Comparison of ENCODE assay signal across 11 cellular contexts in the genomic region with DNA sequence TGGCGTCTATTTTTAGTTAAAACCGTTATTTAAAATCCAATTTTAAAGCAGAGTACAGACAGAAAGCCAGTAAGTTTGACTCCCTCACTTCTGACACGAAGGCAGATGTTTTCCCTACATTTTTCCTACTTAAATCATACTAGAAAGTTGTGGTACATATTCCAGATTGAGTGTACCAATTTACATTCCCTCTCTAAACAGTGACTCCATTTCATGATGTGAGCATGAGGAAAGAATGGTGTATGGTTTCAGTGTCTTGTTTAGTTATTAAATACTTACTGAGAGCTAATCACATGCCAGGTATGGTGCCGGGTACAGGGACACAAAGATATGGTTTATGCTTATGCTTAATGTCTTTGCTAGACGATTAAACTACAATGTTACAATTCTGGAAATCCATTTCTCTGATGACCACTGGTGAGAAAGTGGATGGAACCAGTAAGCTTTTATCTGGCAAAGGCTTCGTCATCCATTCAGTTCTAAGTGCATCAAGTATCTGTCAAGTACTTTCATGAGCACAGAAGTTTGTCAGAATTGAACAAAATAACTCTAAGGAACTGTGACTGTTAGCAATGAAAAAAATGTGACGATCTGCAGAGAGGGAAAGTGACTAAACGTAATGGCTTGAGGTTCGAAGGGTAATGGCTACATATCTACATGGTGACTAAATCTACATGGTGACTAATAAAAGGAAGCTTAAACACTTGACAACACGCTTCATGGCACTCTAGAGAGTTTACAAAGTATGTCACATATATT. TPM values are rescaled to one million over a fixed set of nuclear protein-coding genes. Genes with fewer than 3 reads are reported as not detected.
DNase-seq lines count a peak whose midpoint lies in the region; ATAC-seq and TF ChIP-seq lines count a peak whose summit lies in the region.
"Had no signal": no experiment of that assay in that cellular context is flagged by ENCODE, and none has a peak within 500 bp of the region (broad histone marks: within the 10 kb centered on the region; RNA-seq: fewer than 3 reads in every experiment).

No MANE protein-coding gene starts in this region.

- CTCF ChIA-PET in MCF 10A (lab: Yijun Ruan, JAX) = interaction anchor here (0.9 to 1.5 kb wide), 3 partner anchors 10 to 286 kb away, joined by 3 read pairs; no protein-coding TSS in a partner anchor

- DNase-seq in MCF 10A (ENCODE audit: unreplicated experiment) (peak; percentile 50), breast epithelium (ENCODE audit: low spot score in 2 of 2) (no peak), SJSA1 (ENCODE audit: low read depth in 1 of 2, low spot score in 2 of 2) (peak; percentile 47 to 78), foreskin keratinocyte (peak; percentile 68 to 85), transverse colon (no peak), germinal center (ENCODE audit: low spot score) (no peak), OCI-M1 (lab: John Stamatoyannopoulos, UW) (no peak)
- DNase-seq: activated CD4-positive, alpha-beta T cell treated with anti-CD3 and anti-CD28 coated beads for 48 hours; CD4-positive, CD25-positive, alpha-beta regulatory T cell; NCI-H446 had no signal

- H3K27ac Mint-ChIP-seq in MCF 10A (ENCODE audit: low read depth, unreplicated experiment) = peak overlapping the region; percentile 58
- H3K27ac Mint-ChIP-seq: CD4-positive, CD25-positive, alpha-beta regulatory T cell had no signal

- TF ChIP-seq POLR2A in breast epithelium (IDR thresholded peaks at IDR 0.05) (no peak), transverse colon (IDR thresholded peaks at IDR 0.05) (no peak)

- no peak for TF ChIP-seq EP300 in transverse colon (IDR thresholded peaks at IDR 0.05; ENCODE audit: low read depth)

- no peaks in the 10 kb centered on the region for H3K36me3 ChIP-seq in breast epithelium
- H3K36me3 ChIP-seq in SJSA1 = no peaks in the 10 kb centered on the region
- no peaks in the 10 kb centered on the region for H3K36me3 ChIP-seq in transverse colon

- in situ Hi-C loops in transverse colon (cut with MboI; ENCODE audit: low pct_ligation_motif_present in 1 of 4, low pct_unique_long_range_greater_than_20kb in 1 of 4, low sequenced_read_pairs in 3 of 4) = no loop called here

- POLR2A ChIA-PET in MCF 10A (lab: Yijun Ruan, JAX) = interaction anchor here (0.9 to 4.2 kb wide), 5 partner anchors 9 to 26 kb away, joined by 3 to 21 read pairs (median 12); partner anchors contain the start of gene MAP4K3

- H3K9me3 Mint-ChIP-seq in MCF 10A (ENCODE audit: unreplicated experiment) = no peaks in the 10 kb centered on the region
- H3K9me3 Mint-ChIP-seq: CD4-positive, CD25-positive, alpha-beta regulatory T cell had no signal

- H3K27ac ChIP-seq in breast epithelium (no peak overlapping the region), SJSA1 (peak overlapping the region; percentile 64), foreskin keratinocyte (peak overlapping the region; percentile 15), transverse colon (peak overlapping the region in 3 of 4 donors; percentile 5 to 26 (median 7))

- H3K9me3 ChIP-seq in breast epithelium (no peaks in the 10 kb centered on the region), SJSA1 (replicated peaks) (no peaks in the 10 kb centered on the region), transverse colon (no peaks in the 10 kb centered on the region)

- WGBS in transverse colon (ENCODE audit: low coverage in 1 of 2), 2 donors = 59 to 66% methylated on average over 10 of the region's 10 CpGs

- TF ChIP-seq CTCF in MCF 10A (IDR thresholded peaks at IDR 0.05; ENCODE audit: unreplicated experiment) (no peak), breast epithelium (IDR thresholded peaks at IDR 0.05) (no peak), foreskin keratinocyte (conservative IDR thresholded peaks at IDR 0.05) (no peak), transverse colon (IDR thresholded peaks at IDR 0.05) (no peak)

- no TSS peak for BruUV-seq in MCF 10A (replicated peaks; lab: Mats Ljungman, UMichigan)

- H3K4me1 ChIP-seq in breast epithelium (peaks cover 0 to 6% of the 10 kb centered on the region in 2 donors), SJSA1 (replicated peaks) (peaks cover 45% of the 10 kb centered on the region), foreskin keratinocyte (peaks cover 13% of the 10 kb centered on the region), transverse colon (peaks cover 8 to 78% (median 27%) of the 10 kb centered on the region in 4 donors)

- peaks cover 38% of the 10 kb centered on the region for H3K4me1 Mint-ChIP-seq in MCF 10A (ENCODE audit: insufficient read depth, unreplicated experiment)

- ATAC-seq in foreskin keratinocyte (peak; percentile 95), HG02852 (IDR thresholded peaks at IDR 0.05; ENCODE audit: unreplicated experiment) (no peak)

- intact Hi-C loops in MCF 10A (cut with micrococcal nuclease) = no loop called here
- intact Hi-C loops in breast epithelium (cut with DNase I; ENCODE audit: low total_unique reads) = no loop called here
- intact Hi-C loops in transverse colon (cut with DNase I; ENCODE audit: low total_unique reads) = no loop called here

- H3K4me3 ChIP-seq in breast epithelium = no peak overlapping the region
- H3K4me3 ChIP-seq in SJSA1 = no peak overlapping the region
- H3K4me3 ChIP-seq in transverse colon = no peak overlapping the region

- no peaks in the 10 kb centered on the region for H3K27me3 ChIP-seq in breast epithelium
- H3K27me3 ChIP-seq in SJSA1 (replicated peaks) = no peaks in the 10 kb centered on the region
- H3K27me3 ChIP-seq in foreskin keratinocyte = no peaks in the 10 kb centered on the region
- no peaks in the 10 kb centered on the region for H3K27me3 ChIP-seq in transverse colon

- no peaks in the 10 kb centered on the region for H3K27me3 Mint-ChIP-seq in MCF 10A (ENCODE audit: insufficient read depth, unreplicated experiment)
- H3K27me3 Mint-ChIP-seq: CD4-positive, CD25-positive, alpha-beta regulatory T cell had no signal

- peaks cover 5% of the 10 kb centered on the region for H3K36me3 Mint-ChIP-seq in MCF 10A (ENCODE audit: insufficient read depth, unreplicated experiment)
- H3K36me3 Mint-ChIP-seq: CD4-positive, CD25-positive, alpha-beta regulatory T cell had no signal

- peak overlapping the region; percentile 55 for H3K4me3 Mint-ChIP-seq in MCF 10A (ENCODE audit: unreplicated experiment)
- H3K4me3 Mint-ChIP-seq: CD4-positive, CD25-positive, alpha-beta regulatory T cell had no signal

RNA-seq across cellular contexts. Expression of gene MAP4K3, which starts 25.7 kb away (rescaled TPM):
- 30.2 and 36.0 TPM in 2 replicates for total RNA-seq in MCF 10A (2022)
- total RNA-seq in breast epithelium = 100 to 1,000 TPM in 1 of 3 donors, 10 to 100 TPM in 2; 56.2 to 101 (median 69.8) TPM
- total RNA-seq in SJSA1 (2014; rRNA removed; shearing (Covaris generic)) = 35.6 and 49.5 TPM in 2 replicates
- 16.8 and 17.3 TPM in 2 replicates for total RNA-seq in foreskin keratinocyte
- polyA plus RNA-seq in foreskin keratinocyte = 3.3 and 4.7 TPM in 2 replicates
- 100 to 1,000 TPM in 2 of 4 donors, 10 to 100 TPM in 2; 42.6 to 131 (median 91.8) TPM for total RNA-seq in transverse colon

Comparison
In these comparisons a context has a peak if more than half of its experiments do, and no peak if none do; other contexts are left out.
1. DNase-seq: peak in MCF 10A (single experiment), SJSA1 (2 of 2) and foreskin keratinocyte (2 of 2); none in breast epithelium (0 of 2), transverse colon (single experiment), germinal center (single experiment) and OCI-M1 (single experiment).
2. H3K27ac ChIP-seq: peak in SJSA1 (single experiment), foreskin keratinocyte (single experiment) and transverse colon (3 of 4); none in breast epithelium (0 of 2).